13 cellular contexts compared by ENCODE assay signal in genomic region chr10:124296121-124296812, GRCh38.
DNase-seq lines count a peak whose midpoint lies in the region; ATAC-seq, FAIRE-seq and TF ChIP-seq lines count a peak whose summit lies in the region.
"Had no signal": no experiment of that assay in that cellular context is flagged by ENCODE, and none has a peak within 500 bp of the region (broad histone marks: within the 10 kb centered on the region; RNA-seq: fewer than 3 reads in every experiment).

No MANE protein-coding gene starts in this region.

- peaks cover 0 to 15% (median 4%) of the 10 kb centered on the region in 11 donors for H3K9me3 Mint-ChIP-seq in naive thymus-derived CD4-positive, alpha-beta T cell

- peak; percentile 25 for TF ChIP-seq CTCF in HepG2 (CRISPR knock-in tag; IDR thresholded peaks at IDR 0.05)

- BruUV-seq in HepG2 (replicated peaks; lab: Mats Ljungman, UMichigan): no TSS peak

- H3K79me2 ChIP-seq in HepG2 (ENCODE audit: insufficient read depth, low read length): no peaks in the 10 kb centered on the region

- TF ChIP-seq EP300 in HepG2 (IDR thresholded peaks at IDR 0.05; ENCODE audit: low read depth in 2 of 2, low read length in 2 of 2) (no peak), HepG2 (CRISPR knock-in tag; IDR thresholded peaks at IDR 0.05; ENCODE audit: borderline replicate concordance) (no peak)

- intact Hi-C loops in HepG2 (cut with micrococcal nuclease; ENCODE audit: unreplicated experiment) (loop anchor here (5.0 kb wide), 1 partner anchor 91 kb away; no protein-coding TSS in a partner anchor), left ventricle myocardium superior (cut with micrococcal nuclease) (no loop called here)
- intact Hi-C loops in naive thymus-derived CD4-positive, alpha-beta T cell (cut with micrococcal nuclease): no loop called here

- no peak overlapping the region for H3K4me2 ChIP-seq in HepG2 (ENCODE audit: low read depth, low read length)

- H3K36me3 ChIP-seq in MG63 (no peaks in the 10 kb centered on the region), HepG2 (replicated peaks in 1 of 2; ENCODE audit: control insufficient read depth in 1 of 2, insufficient read depth in 2 of 2, low read length in 2 of 2) (no peaks in the 10 kb centered on the region)
- no peaks in the 10 kb centered on the region for H3K36me3 ChIP-seq in naive thymus-derived CD4-positive, alpha-beta T cell (ENCODE audit: control insufficient read depth in 2 of 3, insufficient read depth in 3 of 3, low read length in 3 of 3)
- H3K36me3 ChIP-seq: stomach had no signal

- no peak overlapping the region for H2AFZ ChIP-seq in HepG2 (ENCODE audit: low read length)

- peaks cover 0 to 2% (median 0%) of the 10 kb centered on the region in 7 donors for H3K4me1 Mint-ChIP-seq in naive thymus-derived CD4-positive, alpha-beta T cell
- H3K4me1 Mint-ChIP-seq: naive B cell had no signal

- no peak for FAIRE-seq in HepG2 (lab: Jason Lieb, UNC)

- 39% methylated on average over 7 of the region's 9 CpGs for WGBS in HepG2 (ENCODE audit: low lambda C conversion rate)

- TF ChIP-seq POLR2A in HepG2 (IDR thresholded peaks at IDR 0.05; ENCODE audit: insufficient read depth in 1 of 2, low read depth in 2 of 2, low read length in 2 of 2): no peak

- CTCF ChIA-PET in HepG2 (lab: Yijun Ruan, JAX; ENCODE audit: low intra/inter-chr PET ratio, low total read pairs): no interaction called here
- CTCF ChIA-PET in naive thymus-derived CD4-positive, alpha-beta T cell (lab: Charles Lee): interaction anchor here (0.6 kb wide), 1 partner anchor 1861 kb away, joined by 3 read pairs; no protein-coding TSS in a partner anchor

- H4K20me1 ChIP-seq in HepG2 (ENCODE audit: insufficient read depth, low read length): no peaks in the 10 kb centered on the region

- no peak overlapping the region for H3K4me3 Mint-ChIP-seq in naive thymus-derived CD4-positive, alpha-beta T cell

- H3K27ac Mint-ChIP-seq in naive thymus-derived CD4-positive, alpha-beta T cell: no peak overlapping the region

- H3K4me3 ChIP-seq in MG63 (no peak overlapping the region), HepG2 (replicated peaks in 1 of 3; ENCODE audit: insufficient read depth in 1 of 3, low read depth in 2 of 3, low read length in 3 of 3) (no peak overlapping the region)
- H3K4me3 ChIP-seq in naive thymus-derived CD4-positive, alpha-beta T cell (ENCODE audit: low read length): no peak overlapping the region
- H3K4me3 ChIP-seq: stomach had no signal

- H3K27ac ChIP-seq in HepG2 (ENCODE audit: extremely low read length, insufficient read depth, low read length): no peak overlapping the region
- no peak overlapping the region for H3K27ac ChIP-seq in naive thymus-derived CD4-positive, alpha-beta T cell (ENCODE audit: low read depth, low read length)
- H3K27ac ChIP-seq: stomach had no signal

- ATAC-seq in HepG2: peak; percentile 44; the same call in 2 of the 3 replicates
- ATAC-seq in left ventricle myocardium superior: no peak
- no peak for ATAC-seq in GM18511 (IDR thresholded peaks at IDR 0.05; ENCODE audit: unreplicated experiment)
- no peak for ATAC-seq in naive thymus-derived CD4-positive, alpha-beta T cell

- no peaks in the 10 kb centered on the region for H3K4me1 ChIP-seq in HepG2 (ENCODE audit: insufficient read depth, low read length)
- no peaks in the 10 kb centered on the region for H3K4me1 ChIP-seq in naive thymus-derived CD4-positive, alpha-beta T cell (ENCODE audit: control insufficient read depth in 2 of 2, insufficient read depth in 2 of 2, low read length in 2 of 2)
- H3K4me1 ChIP-seq: stomach had no signal

- H3K9ac ChIP-seq in HepG2 (ENCODE audit: insufficient read depth, low read depth, low read length): no peak overlapping the region

- POLR2A ChIA-PET in HepG2 (lab: Yijun Ruan, JAX): no interaction called here
- POLR2A ChIA-PET in naive thymus-derived CD4-positive, alpha-beta T cell (lab: Charles Lee): no interaction called here

- no peaks in the 10 kb centered on the region for H3K27me3 ChIP-seq in MG63
- H3K27me3 ChIP-seq in HepG2 (ENCODE audit: control insufficient read depth in 1 of 2, insufficient read depth in 2 of 2, low read length in 2 of 2): peaks cover 0 to 4% of the 10 kb centered on the region in 2 experiments; a peak in 2 of 5 replicates
- no peaks in the 10 kb centered on the region for H3K27me3 ChIP-seq in naive thymus-derived CD4-positive, alpha-beta T cell (ENCODE audit: control insufficient read depth in 2 of 2, insufficient read depth in 2 of 2, low read length in 2 of 2)
- H3K27me3 ChIP-seq: stomach had no signal

- H3K9me3 ChIP-seq in MG63 (peaks cover 6% of the 10 kb centered on the region; the same call in 1 of the 2 replicates), HepG2 (ENCODE audit: low read length) (peaks cover 20% of the 10 kb centered on the region)
- H3K9me3 ChIP-seq in naive thymus-derived CD4-positive, alpha-beta T cell (ENCODE audit: control insufficient read depth in 2 of 3, low read length in 3 of 3): no peaks in the 10 kb centered on the region

- peaks cover 0 to 5% (median 0%) of the 10 kb centered on the region in 5 donors for H3K27me3 Mint-ChIP-seq in naive thymus-derived CD4-positive, alpha-beta T cell

- H3K36me3 Mint-ChIP-seq in naive thymus-derived CD4-positive, alpha-beta T cell: no peaks in the 10 kb centered on the region

- peak; percentile 60 for DNase-seq in DMS53 (lab: John Stamatoyannopoulos, UW)
- no peak for DNase-seq in DMS53 treated with DMSO at 0.1 percent for 48 hours (lab: John Stamatoyannopoulos, UW; ENCODE audit: unreplicated experiment)
- DNase-seq in MG63: peak; percentile 43
- DNase-seq in SW480 (ENCODE audit: low spot score): peak; percentile 58
- DNase-seq in HepG2 (ENCODE audit: low spot score): no peak
- no peak for DNase-seq in left ventricle myocardium superior
- no peak for DNase-seq in naive thymus-derived CD4-positive, alpha-beta T cell
- DNase-seq: 8988T; activated T-cell treated with anti-CD3 and anti-CD28 coated beads, Interleukin-2, amount 50 U/mL, for 1 hour; naive B cell; NCI-H1694; stomach had no signal

- no peak for TF ChIP-seq RAD21 in HepG2 (CRISPR knock-in tag; IDR thresholded peaks at IDR 0.05)

- in situ Hi-C loops in HepG2 (cut with HindIII; ENCODE audit: extremely low pct_ligation_motif_present, low pct_unique_long_range_greater_than_20kb): no loop called here

TF ChIP-seq in HepG2, 621 proteins besides CTCF, POLR2A, EP300 and RAD21:
- TF ChIP-seq PPARG (CRISPR knock-in tag; conservative IDR thresholded peaks at IDR 0.05) (no peak), ZNF576 (CRISPR knock-in tag; IDR thresholded peaks at IDR 0.05) (no peak), STAG1 (CRISPR knock-in tag; IDR thresholded peaks at IDR 0.05) (peak; percentile 42)
- TF ChIP-seq, protein P1, sequence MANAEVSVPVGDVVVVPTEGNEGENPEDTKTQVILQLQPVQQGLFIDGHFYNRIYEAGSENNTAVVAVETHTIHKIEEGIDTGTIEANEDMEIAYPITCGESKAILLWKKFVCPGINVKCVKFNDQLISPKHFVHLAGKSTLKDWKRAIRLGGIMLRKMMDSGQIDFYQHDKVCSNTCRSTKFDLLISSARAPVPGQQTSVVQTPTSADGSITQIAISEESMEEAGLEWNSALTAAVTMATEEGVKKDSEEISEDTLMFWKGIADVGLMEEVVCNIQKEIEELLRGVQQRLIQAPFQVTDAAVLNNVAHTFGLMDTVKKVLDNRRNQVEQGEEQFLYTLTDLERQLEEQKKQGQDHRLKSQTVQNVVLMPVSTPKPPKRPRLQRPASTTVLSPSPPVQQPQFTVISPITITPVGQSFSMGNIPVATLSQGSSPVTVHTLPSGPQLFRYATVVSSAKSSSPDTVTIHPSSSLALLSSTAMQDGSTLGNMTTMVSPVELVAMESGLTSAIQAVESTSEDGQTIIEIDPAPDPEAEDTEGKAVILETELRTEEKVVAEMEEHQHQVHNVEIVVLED (CRISPR knock-in tag; IDR thresholded peaks at IDR 0.05; ENCODE audit: borderline replicate concordance): no peak

Comparison
In these comparisons a context has a peak if more than half of its experiments do, and no peak if none do; other contexts are left out.
1. DNase-seq: peak in DMS53 (single experiment), MG63 (single experiment) and SW480 (single experiment); none in DMS53 treated with DMSO at 0.1 percent for 48 hours (single experiment), HepG2 (single experiment), left ventricle myocardium superior (single experiment) and naive thymus-derived CD4-positive, alpha-beta T cell (0 of 9).